In the genomic region with DNA sequence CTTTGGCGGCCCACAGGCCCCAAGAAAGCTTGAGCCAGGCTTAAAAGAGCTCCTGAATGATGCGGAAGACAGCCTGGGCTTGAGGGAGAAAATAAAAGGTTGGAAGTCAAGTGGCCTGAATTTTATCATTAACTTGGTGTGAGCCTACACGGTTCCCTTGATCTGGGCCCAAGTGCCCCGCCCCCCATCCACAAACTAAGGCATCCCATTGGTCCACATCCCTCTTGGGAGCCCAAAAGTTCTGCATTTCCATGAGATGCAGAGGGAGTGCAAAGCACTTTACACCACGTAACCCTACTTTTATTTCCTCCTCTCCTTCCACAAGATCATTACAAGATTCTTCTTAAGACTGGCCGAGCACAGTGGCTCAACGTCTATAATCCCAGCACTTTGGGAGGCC, we compare ENCODE assay signal across 19 cellular contexts. TPM values are rescaled to one million over a fixed set of nuclear protein-coding genes. Genes with fewer than 3 reads are reported as not detected.
DNase-seq lines count a peak whose midpoint lies in the region; ATAC-seq, FAIRE-seq and TF ChIP-seq lines count a peak whose summit lies in the region.
"Had no signal": no experiment of that assay in that cellular context is flagged by ENCODE, and none has a peak within 500 bp of the region (broad histone marks: within the 10 kb centered on the region; RNA-seq: fewer than 3 reads in every experiment).

No MANE protein-coding gene starts in this region.

- H2BK5ac ChIP-seq in H1 (ENCODE audit: low read depth, low read length), result peak overlapping the region; percentile 98

- peak overlapping the region; percentile 89 for H2BK120ac ChIP-seq in H1 (replicated peaks; ENCODE audit: low read depth, low read length)

- TF ChIP-seq POLR2A in heart left ventricle (IDR thresholded peaks at IDR 0.05), result no peak
- TF ChIP-seq POLR2A in H1 (IDR thresholded peaks at IDR 0.05; ENCODE audit: control extremely low read depth in 1 of 2, low read depth in 2 of 2, low read length in 2 of 2), result no peak

- no peaks in the 10 kb centered on the region for H3K27me3 ChIP-seq in heart left ventricle
- no peaks in the 10 kb centered on the region for H3K27me3 ChIP-seq in HUES48 (ENCODE audit: control insufficient read depth, insufficient read depth, low read length)
- H3K27me3 ChIP-seq in H1 (replicated peaks in 1 of 4; ENCODE audit: control insufficient read depth in 3 of 4, extremely low read depth in 1 of 4, insufficient read depth in 3 of 4, low read length in 3 of 4), result no peaks in the 10 kb centered on the region
- no peaks in the 10 kb centered on the region for H3K27me3 ChIP-seq in iPS-20b (ENCODE audit: insufficient read depth, low read length)

- POLR2A ChIA-PET in H1 (lab: Charles Lee; ENCODE audit: partially characterized antibody), result interaction anchor here (0.6 to 1.8 kb wide), 7 partner anchors 9 to 76 kb away, joined by 3 to 11 read pairs (median 5); partner anchors contain the start of gene LARGE1

- peaks cover 51 to 80% of the 10 kb centered on the region in 2 experiments for H3K79me2 ChIP-seq in H1 (ENCODE audit: control insufficient read depth in 1 of 2, insufficient read depth in 2 of 2, low read length in 2 of 2)

- H4K20me1 ChIP-seq in H1 (replicated peaks in 1 of 2; ENCODE audit: control insufficient read depth in 1 of 2, insufficient read depth in 2 of 2, low read length in 2 of 2), result peaks cover 1 to 2% of the 10 kb centered on the region in 2 experiments

- H3K36me3 ChIP-seq in heart left ventricle (no peaks in the 10 kb centered on the region), HUES48 (ENCODE audit: control insufficient read depth, insufficient read depth, low read length) (no peaks in the 10 kb centered on the region), H1 (ENCODE audit: control insufficient read depth in 2 of 4, insufficient read depth in 4 of 4, low read length in 3 of 4) (no peaks in the 10 kb centered on the region), iPS-20b (ENCODE audit: insufficient read depth, low read depth, low read length) (no peaks in the 10 kb centered on the region)

- H3K18ac ChIP-seq in H1 (ENCODE audit: extremely low read depth, low read length), result peak overlapping the region; percentile 80

- H3K4me1 ChIP-seq in heart left ventricle (peaks cover 0 to 93% (median 40%) of the 10 kb centered on the region in 12 donors), HUES48 (ENCODE audit: control insufficient read depth, insufficient read depth, low read length) (peaks cover 78% of the 10 kb centered on the region), H1 (replicated peaks in 1 of 4; ENCODE audit: control insufficient read depth in 3 of 4, insufficient read depth in 4 of 4, low read length in 3 of 4) (peaks cover 38 to 78% (median 52%) of the 10 kb centered on the region in 4 experiments), iPS-20b (ENCODE audit: insufficient read depth, low read length) (peaks cover 65% of the 10 kb centered on the region; the same call in 1 of the 2 replicates)
- H3K4me1 ChIP-seq: A549 had no signal

- whole genome bisulfite sequencing in heart left ventricle, 4 donors, result 78 to 89% (median 84%) methylated on average over 7 of the region's 7 CpGs
- WGBS in H1 (ENCODE audit: extremely low coverage in 1 of 2, insufficient coverage in 1 of 2, insufficient read length in 1 of 2, insufficient replicate concordance in 2 of 2, low coverage in 1 of 2, low lambda C conversion rate in 2 of 2, missing lambda C conversion rate in 1 of 2), 2 experiments, result 33% methylated on average over 7 of the region's 7 CpGs; no CpG with 5 or more reads in 1 of the 2 experiments

- no peak for FAIRE-seq in H1 (lab: Jason Lieb, UNC)
- FAIRE-seq: A549, HTR-8/SVneo, K562 had no signal

- no peak for TF ChIP-seq EP300 in H1 (IDR thresholded peaks at IDR 0.05; ENCODE audit: borderline replicate concordance in 1 of 2, low read depth in 2 of 2, low read length in 2 of 2)

- H3K23ac ChIP-seq in H1 (ENCODE audit: insufficient read length), result no peak overlapping the region

- H3K4ac ChIP-seq in H1 (replicated peaks; ENCODE audit: insufficient read length, low read depth, low read length), result no peak overlapping the region

- TF ChIP-seq CTCF in heart left ventricle (IDR thresholded peaks at IDR 0.05), result no peak
- no peak for TF ChIP-seq CTCF in H1 (IDR thresholded peaks at IDR 0.05; ENCODE audit: control extremely low read depth in 1 of 3, insufficient read depth in 1 of 3, low read depth in 1 of 3, low read length in 3 of 3)

- H4K8ac ChIP-seq in H1 (ENCODE audit: extremely low read depth, insufficient read depth, low read length), result no peak overlapping the region

- H3K9ac ChIP-seq in HUES48 (ENCODE audit: low read depth, low read length) (peak overlapping the region; percentile 37; the same call in 1 of the 2 replicates), H1 (replicated peaks in 1 of 4; ENCODE audit: extremely low read depth in 1 of 4, low read depth in 3 of 4, low read length in 3 of 4) (no peak overlapping the region), iPS-20b (ENCODE audit: low read depth, low read length) (peak overlapping the region; percentile 64; the same call in 1 of the 2 replicates)

- ATAC-seq in heart left ventricle, result no peak
- no peak for ATAC-seq in left cardiac atrium
- ATAC-seq in HG03097 (IDR thresholded peaks at IDR 0.05; ENCODE audit: low FRiP score, unreplicated experiment), result no peak
- ATAC-seq: A549; CD8-positive, alpha-beta T cell; K562; Panc1 had no signal

- H2AFZ ChIP-seq in H1 (ENCODE audit: low read length), result no peak overlapping the region

- H2AK5ac ChIP-seq in H1 (ENCODE audit: low read depth, low read length), result peak overlapping the region; percentile 85; the same call in 1 of the 2 replicates

- peak overlapping the region; percentile 95 for H2BK12ac ChIP-seq in H1 (ENCODE audit: low read depth, low read length)

- H3K14ac ChIP-seq in H1 (ENCODE audit: insufficient read length), result no peak overlapping the region

- no peak for TF ChIP-seq RAD21 in H1 (IDR thresholded peaks at IDR 0.05 in 1 of 2, conservative IDR thresholded peaks at IDR 0.05 in 1 of 2; ENCODE audit: low read depth in 2 of 2, low read length in 2 of 2)

- H4K5ac ChIP-seq in H1 (ENCODE audit: insufficient read length, low read depth, low read length), result peak overlapping the region; percentile 15

- H4K91ac ChIP-seq in H1 (replicated peaks; ENCODE audit: insufficient read length, low read length), result peak overlapping the region; percentile 88

- no peak for DNase-seq in heart left ventricle
- no peak for DNase-seq in left cardiac atrium
- DNase-seq in H1 (ENCODE audit: low read depth in 1 of 2, low spot score in 2 of 2), result no peak
- DNase-seq in NCI-H774 (lab: John Stamatoyannopoulos, UW), result no peak
- DNase-seq in A172 (ENCODE audit: low spot score), result no peak
- DNase-seq: Calu3; CD8-positive, alpha-beta T cell; H7; NCI-H1694 treated with DMSO at 0.1 percent for 48 hours; NCI-H226; NCI-H524; SW 1271 had no signal

- H3K27ac ChIP-seq in heart left ventricle (peak overlapping the region in 9 of 12 donors; percentile 12 to 81 (median 75)), HUES48 (ENCODE audit: low read depth, low read length) (peak overlapping the region; percentile 94), H1 (ENCODE audit: low read depth, low read length) (0 out of 2 replicates have a peak overlapping the region, but pooled peaks have one; percentile 74), iPS-20b (ENCODE audit: low read length) (peak overlapping the region; percentile 28)
- H3K27ac ChIP-seq: A549 had no signal

- H2BK15ac ChIP-seq in H1 (ENCODE audit: low read length), result peak overlapping the region; percentile 53; the same call in 1 of the 2 replicates

- CTCF ChIA-PET in H1 (lab: Charles Lee; ENCODE audit: partially characterized antibody), result interaction anchor here (0.7 to 1.9 kb wide), 3 partner anchors 25 to 48 kb away, joined by 3 to 10 read pairs (median 3); no protein-coding TSS in a partner anchor

- peak overlapping the region; percentile 35; the same call in 1 of the 2 replicates for H2BK20ac ChIP-seq in H1 (ENCODE audit: low read length)

- H3K4me2 ChIP-seq in H1 (ENCODE audit: insufficient read depth in 1 of 2, low read depth in 2 of 2, low read length in 2 of 2), result peak overlapping the region; percentile 57 to 78; a peak in 3 of 4 replicates
- H3K4me2 ChIP-seq: A549 had no signal

- H3K56ac ChIP-seq in H1 (replicated peaks; ENCODE audit: insufficient read length, low read depth, low read length), result peak overlapping the region; percentile 78

- peaks cover 15% of the 10 kb centered on the region for H3K79me1 ChIP-seq in H1 (ENCODE audit: low read depth, low read length)

- intact Hi-C loops in heart left ventricle (cut with DNase I) (no loop called here), left cardiac atrium (cut with DNase I) (no loop called here)

- no peak overlapping the region for H3K4me3 ChIP-seq in heart left ventricle
- no peak overlapping the region for H3K4me3 ChIP-seq in HUES48 (ENCODE audit: low read depth, low read length)
- H3K4me3 ChIP-seq in H1 (ENCODE audit: extremely low read depth in 1 of 4, insufficient read depth in 2 of 4, low read depth in 3 of 4, low read length in 4 of 4), result peak overlapping the region in 1 of 4 experiments; percentile 39; a peak in 1 of 8 replicates
- H3K4me3 ChIP-seq in iPS-20b (ENCODE audit: low read length), result peak overlapping the region; percentile 23; the same call in 1 of the 2 replicates
- H3K4me3 ChIP-seq: A549, K562 had no signal

- no peaks in the 10 kb centered on the region; the same call in 1 of the 2 replicates for H3K23me2 ChIP-seq in H1 (ENCODE audit: low read depth, low read length)

- H3K9me3 ChIP-seq in heart left ventricle (peaks cover 0 to 8% (median 0%) of the 10 kb centered on the region in 12 donors), HUES48 (ENCODE audit: control insufficient read depth, insufficient read depth, low read length) (no peaks in the 10 kb centered on the region), H1 (ENCODE audit: insufficient read depth in 2 of 2, low read depth in 1 of 2, low read length in 1 of 2) (peaks cover 0 to 3% of the 10 kb centered on the region in 2 experiments; a peak in 1 of 4 replicates), iPS-20b (ENCODE audit: insufficient read depth, low read depth, low read length) (no peaks in the 10 kb centered on the region)
- H3K9me3 ChIP-seq: A549 had no signal

TF ChIP-seq in H1, 55 proteins besides CTCF, POLR2A, EP300 and RAD21 (continues in another document):
- TF ChIP-seq EZH2 (IDR thresholded peaks at IDR 0.05; ENCODE audit: low read depth, low read length, severe bottlenecking), result no peak

RNA-seq across cellular contexts. Expression of gene LARGE1, which starts 22.2 kb away (rescaled TPM):
- total RNA-seq in heart left ventricle (100 to 1,000 TPM in 8 of 9 donors, 10 to 100 TPM in 1; 92.9 to 211 (median 132) TPM), left cardiac atrium (100 to 1,000 TPM in 1 of 2 donors, 10 to 100 TPM in 1; 66.5 to 103 TPM)
- polyA plus RNA-seq in heart left ventricle (10 to 100 TPM; 31.2 to 74.6 TPM), H1 (2011; rRNA removed) (43.7 and 51.4 TPM in 2 replicates)
- total RNA-seq in H1 (2021; fragmentation: NEBNext Ultra II Directional; extraction: Animal tissue kit (Norgen Biotek cat#: 25700)), result 69.5 and 83.0 TPM in 2 replicates
- 42.0 TPM for polyA plus RNA-seq in H1 (2011; cell fraction: cytosol; rRNA removed)
- 56.3 TPM for polyA plus RNA-seq in H1 (2011; cell fraction: nucleus; rRNA removed)
- 40.0 to 53.5 TPM (median 47.7 TPM) in 4 replicates for polyA plus RNA-seq in H1 (2012, experiment 1 of 2)
- polyA plus RNA-seq in H1 (2012, experiment 2 of 2), result 38.9 TPM
- 39.9 TPM for polyA plus RNA-seq in H1 (2013, experiment 1 of 2)
- polyA plus RNA-seq in H1 (2013, experiment 2 of 2), result 39.1 TPM
- 121 and 152 TPM in 2 replicates for polyA minus RNA-seq in H1 (2011; rRNA and poly(A)+ RNA removed)
- 72.1 TPM for polyA minus RNA-seq in H1 (2011; cell fraction: cytosol; rRNA and poly(A)+ RNA removed)
- polyA minus RNA-seq in H1 (2011; cell fraction: nucleus; rRNA and poly(A)+ RNA removed), result 137 TPM
- total RNA-seq in A172 (2014; rRNA removed; shearing (Covaris generic)), result 4.4 and 4.9 TPM in 2 replicates

Comparison
In these comparisons a context has a peak if more than half of its experiments do, and no peak if none do; other contexts are left out.
1. H3K27ac ChIP-seq: peak in every context shown above with its lines; median percentile 94 in HUES48; 75 in heart left ventricle; 74 in H1; 28 in iPS-20b.
2. H3K9ac ChIP-seq: peak in HUES48 (single experiment) and iPS-20b (single experiment); none in H1 (0 of 4).
3. RNA of gene LARGE1, which starts 22.2 kb away (total RNA-seq): 92.9 to 211 TPM in heart left ventricle, 66.5 to 103 TPM in left cardiac atrium and 69.5 to 83.0 TPM in H1; 4.4 to 4.9 TPM in A172; every median in the first group is over 10 times any median in the second.